Comparison of ENCODE assay signal across 6 cellular contexts in genomic region chr3:49240091-49240490, GRCh38. TPM values are rescaled to one million over a fixed set of nuclear protein-coding genes. Genes with fewer than 3 reads are reported as not detected.
DNase-seq lines count a peak whose midpoint lies in the region; TF ChIP-seq lines count a peak whose summit lies in the region.
"Not testable (repeated sequence)": the region's sequence is repeated elsewhere in the genome, so short reads cannot be mapped to it uniquely, and the experiment has no call there.

No MANE protein-coding gene starts in this region.

- peaks cover 30 to 82% (median 34%) of the 10 kb centered on the region in 10 experiments for H3K4me1 ChIP-seq in BLaER1 treated with 17β-estradiol and CSF1 and Interleukin-3, amounts not matched to agents 10 nM and 100 nM
- H3K4me1 ChIP-seq in OCI-LY3 (ENCODE audit: low read length) = peaks cover 35% of the 10 kb centered on the region
- peaks cover 0 to 27% (median 22%) of the 10 kb centered on the region in 4 donors for H3K4me1 ChIP-seq in sigmoid colon
- H3K4me1 ChIP-seq in uterus = not testable (repeated sequence)

- H3K9me3 Mint-ChIP-seq in dendritic cell treated with granulocyte-macrophage colony-stimulating factor and Interleukin-4, amounts not matched to agents 40 ng/mL and 50 ng/mL, for 4 days = not testable (repeated sequence)

- H3K27me3 ChIP-seq in BLaER1 treated with 17β-estradiol and CSF1 and Interleukin-3, amounts not matched to agents 10 nM and 100 nM; OCI-LY3 (ENCODE audit: low read depth, low read length); sigmoid colon; uterus: not testable (repeated sequence)

- TF ChIP-seq POLR2A in sigmoid colon (IDR thresholded peaks at IDR 0.05); uterus (IDR thresholded peaks at IDR 0.05): not testable (repeated sequence)

- not testable (repeated sequence) for H3K79me2 ChIP-seq in OCI-LY3 (ENCODE audit: low read length)

- peaks cover 18 to 54% (median 42%) of the 10 kb centered on the region in 11 experiments for H3K9me3 ChIP-seq in BLaER1 treated with 17β-estradiol and CSF1 and Interleukin-3, amounts not matched to agents 10 nM and 100 nM (replicated peaks in 1 of 11)
- not testable (repeated sequence) for H3K9me3 ChIP-seq in OCI-LY3 (ENCODE audit: insufficient read depth, low read length); sigmoid colon; uterus

- not testable (repeated sequence) for H4K20me1 ChIP-seq in BLaER1 treated with 17β-estradiol and CSF1 and Interleukin-3, amounts not matched to agents 10 nM and 100 nM; OCI-LY3 (ENCODE audit: insufficient read depth, low read length)

- not testable (repeated sequence) for H3K36me3 ChIP-seq in BLaER1 treated with 17β-estradiol and CSF1 and Interleukin-3, amounts not matched to agents 10 nM and 100 nM; OCI-LY3 (replicated peaks; ENCODE audit: low read depth, low read length); sigmoid colon; uterus

- peak; percentile 22 for DNase-seq in mesenteric fat pad (ENCODE audit: low spot score)
- not testable (repeated sequence) for DNase-seq in sigmoid colon, uterus

- whole genome bisulfite sequencing in sigmoid colon, 2 donors = 87 to 93% methylated on average over 11 of the region's 11 CpGs

- TF ChIP-seq EP300 in sigmoid colon (IDR thresholded peaks at IDR 0.05) = not testable (repeated sequence)

- H3K4me3 ChIP-seq in BLaER1 treated with 17β-estradiol and CSF1 and Interleukin-3, amounts not matched to agents 10 nM and 100 nM; OCI-LY3 (ENCODE audit: low read length); sigmoid colon; uterus: not testable (repeated sequence)

- peaks cover 29% of the 10 kb centered on the region for H3K4me1 Mint-ChIP-seq in dendritic cell treated with granulocyte-macrophage colony-stimulating factor and Interleukin-4, amounts not matched to agents 40 ng/mL and 50 ng/mL, for 4 days (ENCODE audit: low read depth)

- H3K4me2 ChIP-seq in BLaER1 treated with 17β-estradiol and CSF1 and Interleukin-3, amounts not matched to agents 10 nM and 100 nM = peak overlapping the region in 9 of 11 experiments; percentile 33 to 84 (median 56); a peak in 12 of 22 replicates
- H3K4me2 ChIP-seq in OCI-LY3 (ENCODE audit: low read length) = not testable (repeated sequence)

- H2AFZ ChIP-seq in OCI-LY3 (ENCODE audit: low read depth, low read length) = not testable (repeated sequence)

- H3K9ac ChIP-seq in BLaER1 treated with 17β-estradiol and CSF1 and Interleukin-3, amounts not matched to agents 10 nM and 100 nM = peak overlapping the region in 8 of 11 experiments; percentile 19 to 84 (median 80); a peak in 9 of 22 replicates
- H3K9ac ChIP-seq in OCI-LY3 (ENCODE audit: low read length) = not testable (repeated sequence)

- intact Hi-C loops in dendritic cell treated with granulocyte-macrophage colony-stimulating factor and Interleukin-4, amounts not matched to agents 40 ng/mL and 50 ng/mL, for 4 days (cut with micrococcal nuclease); sigmoid colon (cut with DNase I); uterus (cut with DNase I; ENCODE audit: low total_unique reads): not testable (repeated sequence)

- H3K27me3 Mint-ChIP-seq in dendritic cell treated with granulocyte-macrophage colony-stimulating factor and Interleukin-4, amounts not matched to agents 40 ng/mL and 50 ng/mL, for 4 days = not testable (repeated sequence)

- not testable (repeated sequence) for TF ChIP-seq CTCF in OCI-LY3 (IDR thresholded peaks at IDR 0.05; ENCODE audit: low read depth, low read length); sigmoid colon (IDR thresholded peaks at IDR 0.05); uterus (IDR thresholded peaks at IDR 0.05)

- not testable (repeated sequence) for H3K36me3 Mint-ChIP-seq in dendritic cell treated with granulocyte-macrophage colony-stimulating factor and Interleukin-4, amounts not matched to agents 40 ng/mL and 50 ng/mL, for 4 days (ENCODE audit: low read depth)

- peak overlapping the region; percentile 91 to 99 (median 93) for H3K27ac ChIP-seq in BLaER1 treated with 17β-estradiol and CSF1 and Interleukin-3, amounts not matched to agents 10 nM and 100 nM
- peak overlapping the region; percentile 90 for H3K27ac ChIP-seq in OCI-LY3 (ENCODE audit: low read length)
- peak overlapping the region in 3 of 4 donors; percentile 80 to 85 (median 84) for H3K27ac ChIP-seq in sigmoid colon
- H3K27ac ChIP-seq in uterus = peak overlapping the region; percentile 74 to 88

- H3K27ac Mint-ChIP-seq in dendritic cell treated with granulocyte-macrophage colony-stimulating factor and Interleukin-4, amounts not matched to agents 40 ng/mL and 50 ng/mL, for 4 days = peak overlapping the region; percentile 88

- not testable (repeated sequence) for H3K4me3 Mint-ChIP-seq in dendritic cell treated with granulocyte-macrophage colony-stimulating factor and Interleukin-4, amounts not matched to agents 40 ng/mL and 50 ng/mL, for 4 days

RNA-seq across cellular contexts. Expression of gene C3orf62, which starts 36.9 kb away (rescaled TPM):
- 5.8 TPM for total RNA-seq in mesenteric fat pad
- total RNA-seq in sigmoid colon = 10 to 100 TPM in 1 of 4 donors, 1 to 10 TPM in 3; 2.5 to 19.4 (median 4.5) TPM
- 1 to 10 TPM; 1.2 to 7.5 (median 1.8) TPM for polyA plus RNA-seq in sigmoid colon
- 1 to 10 TPM; 1.5 to 9.0 (median 4.9) TPM for total RNA-seq in uterus
